In the genomic region with DNA sequence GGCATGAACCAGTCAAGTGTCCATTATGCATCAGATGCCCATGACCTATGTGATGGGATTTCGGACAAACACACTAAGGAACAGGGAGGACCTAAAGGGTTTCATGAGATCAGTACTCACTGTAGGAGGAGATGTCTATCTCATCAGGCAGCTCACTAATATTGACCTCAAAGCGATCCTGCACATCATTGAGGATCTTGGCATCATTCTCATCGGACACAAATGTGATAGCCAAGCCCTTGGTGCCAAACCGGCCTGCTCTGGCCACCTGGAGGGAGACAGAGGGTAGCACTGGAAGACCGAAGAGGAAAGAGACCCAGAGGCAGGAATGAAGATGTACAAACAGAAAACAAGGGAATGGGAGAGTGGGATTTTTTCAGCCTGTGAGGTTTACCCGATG, we compare ENCODE assay signal across 19 cellular contexts. TPM values are rescaled to one million over a fixed set of nuclear protein-coding genes. Genes with fewer than 3 reads are reported as not detected.
DNase-seq lines count a peak whose midpoint lies in the region; ATAC-seq, FAIRE-seq and TF ChIP-seq lines count a peak whose summit lies in the region.
"Had no signal": no experiment of that assay in that cellular context is flagged by ENCODE, and none has a peak within 500 bp of the region (broad histone marks: within the 10 kb centered on the region; RNA-seq: fewer than 3 reads in every experiment).

No MANE protein-coding gene starts in this region.

- dilution Hi-C loops in endothelial cell of umbilical vein (cut with MboI; ENCODE audit: extremely low pct_ligation_motif_present, low sequenced_read_pairs): no loop called here

- peaks cover 25% of the 10 kb centered on the region for H3K79me2 ChIP-seq in endothelial cell of umbilical vein (ENCODE audit: control insufficient read depth, insufficient read depth, low read length)

- BruUV-seq in Calu3 (replicated peaks; lab: Mats Ljungman, UMichigan) (TSS peak; percentile 1), endothelial cell of umbilical vein (replicated peaks; lab: Mats Ljungman, UMichigan) (TSS peak; percentile 8)

- TF ChIP-seq POLR2A in GM19193 (IDR thresholded peaks at IDR 0.05; ENCODE audit: extremely low read depth, insufficient read depth, insufficient read length) (peak; percentile 37), endothelial cell of umbilical vein (IDR thresholded peaks at IDR 0.05; ENCODE audit: low read depth, low read length) (no peak)

- H3K27me3 ChIP-seq in endothelial cell of umbilical vein (ENCODE audit: control insufficient read depth in 2 of 2, insufficient read depth in 2 of 2, low read length in 2 of 2): no peaks in the 10 kb centered on the region
- H3K27me3 ChIP-seq in CD4-positive, alpha-beta T cell (ENCODE audit: control insufficient read depth, insufficient read depth, low read length): no peaks in the 10 kb centered on the region
- H3K27me3 ChIP-seq: Peyer's patch had no signal

- H3K36me3 Mint-ChIP-seq in Calu3 (ENCODE audit: insufficient read depth, unreplicated experiment) (peaks cover 76% of the 10 kb centered on the region), WTC11 (peaks cover 60% of the 10 kb centered on the region)
- peaks cover 75% of the 10 kb centered on the region for H3K36me3 Mint-ChIP-seq in CD4-positive, alpha-beta T cell (ENCODE audit: low read depth)

- no peaks in the 10 kb centered on the region for H4K20me1 ChIP-seq in endothelial cell of umbilical vein (replicated peaks; ENCODE audit: control insufficient read depth, extremely low read depth, insufficient read depth, low read length)

- no peaks in the 10 kb centered on the region for H3K9me1 ChIP-seq in endothelial cell of umbilical vein (replicated peaks; ENCODE audit: control insufficient read depth, extremely low read depth, insufficient read depth, low read length)

- H3K9ac ChIP-seq in endothelial cell of umbilical vein (replicated peaks; ENCODE audit: extremely low read depth, insufficient read depth, low read length): no peak overlapping the region
- H3K9ac ChIP-seq: SK-N-SH had no signal

- H3K4me1 ChIP-seq in endothelial cell of umbilical vein (ENCODE audit: control insufficient read depth, extremely low read depth, insufficient read depth, low read length): peaks cover 17% of the 10 kb centered on the region
- H3K4me1 ChIP-seq: Peyer's patch had no signal

- no peak overlapping the region for H3K4me2 ChIP-seq in endothelial cell of umbilical vein (ENCODE audit: insufficient read depth, low read length)
- H3K4me2 ChIP-seq: SK-N-SH had no signal

- FAIRE-seq in endothelial cell of umbilical vein (lab: Jason Lieb, UNC): no peak
- FAIRE-seq: GM18507 had no signal

- H3K27ac ChIP-seq in endothelial cell of umbilical vein (ENCODE audit: insufficient read depth, low read depth, low read length): no peak overlapping the region
- H3K27ac ChIP-seq in CD4-positive, alpha-beta T cell (ENCODE audit: low read depth, low read length): no peak overlapping the region
- H3K27ac ChIP-seq: Peyer's patch had no signal

- DNase-seq in Calu3: no peak
- DNase-seq in WTC11 (ENCODE audit: low spot score): no peak
- no peak for DNase-seq in endothelial cell of umbilical vein (ENCODE audit: low read depth, low spot score)
- no peak for DNase-seq in left cardiac atrium
- no peak for DNase-seq in CD4-positive, alpha-beta T cell
- DNase-seq: ACHN; CD4-positive, CD25-positive, alpha-beta regulatory T cell; EL; NCI-H187 treated with DMSO at 0.1 percent for 48 hours; NCI-H2171 treated with DMSO at 0.1 percent for 48 hours; NCI-H82; Peyer's patch; Right ventricle myocardium superior; SK-N-SH had no signal

- peaks cover 37% of the 10 kb centered on the region for H3K4me1 Mint-ChIP-seq in Calu3 (ENCODE audit: low read depth, unreplicated experiment)
- peaks cover 42% of the 10 kb centered on the region for H3K4me1 Mint-ChIP-seq in WTC11
- peaks cover 2% of the 10 kb centered on the region for H3K4me1 Mint-ChIP-seq in CD4-positive, alpha-beta T cell (ENCODE audit: low read depth)

- no peak for ATAC-seq in WTC11
- ATAC-seq in left cardiac atrium: no peak
- no peak for ATAC-seq in HG03469 (IDR thresholded peaks at IDR 0.05; ENCODE audit: unreplicated experiment)
- ATAC-seq in CD4-positive, alpha-beta T cell (ENCODE audit: poor library complexity): no peak
- ATAC-seq in HG02759 (IDR thresholded peaks at IDR 0.05; ENCODE audit: unreplicated experiment): no peak

- H3K27ac Mint-ChIP-seq in Calu3 (ENCODE audit: unreplicated experiment): peak overlapping the region; percentile 22
- peak overlapping the region; percentile 64 for H3K27ac Mint-ChIP-seq in WTC11
- H3K27ac Mint-ChIP-seq in CD4-positive, alpha-beta T cell: no peak overlapping the region

- H3K36me3 ChIP-seq in endothelial cell of umbilical vein (ENCODE audit: control insufficient read depth in 2 of 2, extremely low read depth in 1 of 2, insufficient read depth in 2 of 2, low read length in 2 of 2): peaks cover 28 to 45% of the 10 kb centered on the region in 2 experiments

- H3K27me3 Mint-ChIP-seq in Calu3 (ENCODE audit: unreplicated experiment) (no peaks in the 10 kb centered on the region), WTC11 (ENCODE audit: low read depth) (no peaks in the 10 kb centered on the region)
- no peaks in the 10 kb centered on the region for H3K27me3 Mint-ChIP-seq in CD4-positive, alpha-beta T cell
- H3K27me3 Mint-ChIP-seq: CD4-positive, CD25-positive, alpha-beta regulatory T cell had no signal

- H3K4me3 ChIP-seq in endothelial cell of umbilical vein (replicated peaks in 1 of 3; ENCODE audit: insufficient read depth in 1 of 3, low read depth in 1 of 3, low read length in 3 of 3): no peak overlapping the region
- H3K4me3 ChIP-seq: Peyer's patch had no signal

- no peak overlapping the region for H3K4me3 Mint-ChIP-seq in Calu3 (ENCODE audit: low read depth, unreplicated experiment)
- no peak overlapping the region for H3K4me3 Mint-ChIP-seq in WTC11
- H3K4me3 Mint-ChIP-seq in CD4-positive, alpha-beta T cell: no peak overlapping the region

- CTCF ChIA-PET in Calu3 (lab: Charles Lee) (interaction anchor here (0.7 kb wide), 1 partner anchor 21 kb away, joined by 6 read pairs; no protein-coding TSS in a partner anchor), WTC11 (lab: Charles Lee) (interaction anchor here (1.2 to 1.3 kb wide), 2 partner anchors 38 to 43 kb away, joined by 3 read pairs; no protein-coding TSS in a partner anchor), endothelial cell of umbilical vein (lab: Charles Lee) (interaction anchor here (1.3 kb wide), 2 partner anchors 11 to 37 kb away, joined by 3 to 7 read pairs; a partner anchor contains a TSS)
- CTCF ChIA-PET in CD4-positive, alpha-beta T cell (lab: Charles Lee): no interaction called here

- no peaks in the 10 kb centered on the region for H3K9me3 ChIP-seq in endothelial cell of umbilical vein (replicated peaks; ENCODE audit: control insufficient read depth, insufficient read depth, low read length)
- no peaks in the 10 kb centered on the region for H3K9me3 ChIP-seq in CD4-positive, alpha-beta T cell (ENCODE audit: control insufficient read depth, low read length)
- H3K9me3 ChIP-seq: Peyer's patch, SK-N-SH had no signal

- intact Hi-C loops in Calu3 (cut with micrococcal nuclease; ENCODE audit: unreplicated experiment): no loop called here
- intact Hi-C loops in endothelial cell of umbilical vein (cut with micrococcal nuclease): no loop called here
- intact Hi-C loops in left cardiac atrium (cut with DNase I): no loop called here
- intact Hi-C loops in CD4-positive, alpha-beta T cell (cut with DNase I, micrococcal nuclease): no loop called here

- no peaks in the 10 kb centered on the region for H3K9me3 Mint-ChIP-seq in Calu3 (ENCODE audit: low read depth, unreplicated experiment)
- no peaks in the 10 kb centered on the region for H3K9me3 Mint-ChIP-seq in WTC11
- no peaks in the 10 kb centered on the region for H3K9me3 Mint-ChIP-seq in CD4-positive, alpha-beta T cell
- H3K9me3 Mint-ChIP-seq: CD4-positive, CD25-positive, alpha-beta regulatory T cell had no signal

- POLR2A ChIA-PET in WTC11 (lab: Charles Lee): no interaction called here
- POLR2A ChIA-PET in endothelial cell of umbilical vein (lab: Charles Lee): no interaction called here
- POLR2A ChIA-PET in CD4-positive, alpha-beta T cell (lab: Charles Lee): interaction anchor here (1.3 kb wide), 1 partner anchor 10 kb away, joined by 9 read pairs; a partner anchor contains a TSS

- TF ChIP-seq CTCF in Calu3 (IDR thresholded peaks at IDR 0.05; ENCODE audit: unreplicated experiment) (no peak), WTC11 (IDR thresholded peaks at IDR 0.05) (no peak), endothelial cell of umbilical vein (IDR thresholded peaks at IDR 0.05; ENCODE audit: extremely low read depth in 1 of 2, insufficient read depth in 1 of 2, low read depth in 1 of 2, low read length in 2 of 2) (no peak)
- TF ChIP-seq CTCF in CD4-positive, alpha-beta T cell (IDR thresholded peaks at IDR 0.05): no peak

- no peak overlapping the region for H2AFZ ChIP-seq in endothelial cell of umbilical vein (ENCODE audit: low read depth, low read length)

RNA-seq across cellular contexts. Expression of a gene that starts 1.9 kb away (rescaled TPM):
- not detected in 2 replicates for total RNA-seq in Calu3 (2022)
- total RNA-seq in WTC11 (2021): not detected in 3 replicates
- total RNA-seq in endothelial cell of umbilical vein: not detected in 2 replicates
- polyA plus RNA-seq in endothelial cell of umbilical vein: not detected in 2 replicates
- not detected in 2 replicates for polyA plus RNA-seq in endothelial cell of umbilical vein (2011; cell fraction: cytosol; rRNA removed)
- polyA plus RNA-seq in endothelial cell of umbilical vein (2011; cell fraction: nucleus; rRNA removed): not detected in 2 replicates
- not detected in 2 replicates for polyA plus RNA-seq in endothelial cell of umbilical vein (2012)
- not detected in 2 replicates for polyA minus RNA-seq in endothelial cell of umbilical vein
- polyA minus RNA-seq in endothelial cell of umbilical vein (2011; cell fraction: cytosol; rRNA and poly(A)+ RNA removed): not detected
- polyA minus RNA-seq in endothelial cell of umbilical vein (2011; cell fraction: nucleus; rRNA and poly(A)+ RNA removed): not detected in 2 replicates
- not detected for total RNA-seq in left cardiac atrium
- total RNA-seq in CD4-positive, alpha-beta T cell: not detected
- total RNA-seq: CD4-positive, CD25-positive, alpha-beta regulatory T cell; NCI-H460; Peyer's patch; Right ventricle myocardium superior had no signal
- polyA plus RNA-seq: CD4-positive, CD25-positive, alpha-beta regulatory T cell; SK-N-SH had no signal

RNA-seq across cellular contexts. Expression of a gene that starts 11.1 kb away (rescaled TPM):
- total RNA-seq in Calu3 (2022) (631 and 646 TPM in 2 replicates), WTC11 (2021) (704 to 738 TPM (median 712 TPM) in 3 replicates), endothelial cell of umbilical vein (453 and 481 TPM in 2 replicates), left cardiac atrium (100 to 1,000 TPM; 188 to 224 TPM)
- 722 and 766 TPM in 2 replicates for polyA plus RNA-seq in endothelial cell of umbilical vein
- polyA plus RNA-seq in endothelial cell of umbilical vein (2011; cell fraction: cytosol; rRNA removed): 462 and 465 TPM in 2 replicates
- polyA plus RNA-seq in endothelial cell of umbilical vein (2011; cell fraction: nucleus; rRNA removed): 1,430 and 1,543 TPM in 2 replicates
- 283 and 357 TPM in 2 replicates for polyA plus RNA-seq in endothelial cell of umbilical vein (2012)
- 941 and 1,099 TPM in 2 replicates for polyA minus RNA-seq in endothelial cell of umbilical vein
- 284 TPM for polyA minus RNA-seq in endothelial cell of umbilical vein (2011; cell fraction: cytosol; rRNA and poly(A)+ RNA removed)
- polyA minus RNA-seq in endothelial cell of umbilical vein (2011; cell fraction: nucleus; rRNA and poly(A)+ RNA removed): 394 and 502 TPM in 2 replicates
- total RNA-seq in CD4-positive, alpha-beta T cell: 100 to 1,000 TPM; 483 to 498 TPM

RNA-seq across cellular contexts. Expression of a gene that starts 15.7 kb away (rescaled TPM):
- total RNA-seq in Calu3 (2022) (1.0 and 1.5 TPM in 2 replicates), WTC11 (2021) (2.7 to 4.1 TPM (median 4.0 TPM) in 3 replicates), endothelial cell of umbilical vein (0.84 and 1.4 TPM in 2 replicates), left cardiac atrium (1 to 10 TPM; 1.9 to 2.7 TPM)
- polyA plus RNA-seq in endothelial cell of umbilical vein: 0.64 and 0.70 TPM in 2 replicates
- 0.63 and 0.66 TPM in 2 replicates for polyA plus RNA-seq in endothelial cell of umbilical vein (2011; cell fraction: cytosol; rRNA removed)
- polyA plus RNA-seq in endothelial cell of umbilical vein (2011; cell fraction: nucleus; rRNA removed): 2.7 and 4.2 TPM in 2 replicates
- 0.49 and 0.70 TPM in 2 replicates for polyA plus RNA-seq in endothelial cell of umbilical vein (2012)
- 0.15 and 3.6 TPM in 2 replicates for polyA minus RNA-seq in endothelial cell of umbilical vein
- polyA minus RNA-seq in endothelial cell of umbilical vein (2011; cell fraction: cytosol; rRNA and poly(A)+ RNA removed): not detected
- polyA minus RNA-seq in endothelial cell of umbilical vein (2011; cell fraction: nucleus; rRNA and poly(A)+ RNA removed): 1.1 and 1.5 TPM in 2 replicates
- 1 to 10 TPM; 2.6 to 3.3 TPM for total RNA-seq in CD4-positive, alpha-beta T cell
- total RNA-seq: Peyer's patch had no signal

RNA-seq across cellular contexts. Expression of a gene that starts 16.7 kb away (rescaled TPM):
- total RNA-seq in Calu3 (2022) (33.5 and 34.0 TPM in 2 replicates), WTC11 (2021) (14.9 to 19.5 TPM (median 17.1 TPM) in 3 replicates), endothelial cell of umbilical vein (14.6 and 15.5 TPM in 2 replicates), left cardiac atrium (10 to 100 TPM; 12.9 to 14.8 TPM)
- polyA plus RNA-seq in endothelial cell of umbilical vein: 9.9 and 14.2 TPM in 2 replicates
- polyA plus RNA-seq in endothelial cell of umbilical vein (2011; cell fraction: cytosol; rRNA removed): 7.1 and 11.2 TPM in 2 replicates
- polyA plus RNA-seq in endothelial cell of umbilical vein (2011; cell fraction: nucleus; rRNA removed): 8.1 and 8.5 TPM in 2 replicates
- polyA plus RNA-seq in endothelial cell of umbilical vein (2012): 8.4 and 10.2 TPM in 2 replicates
- 5.2 TPM in 2 replicates for polyA minus RNA-seq in endothelial cell of umbilical vein
- 13.5 TPM for polyA minus RNA-seq in endothelial cell of umbilical vein (2011; cell fraction: cytosol; rRNA and poly(A)+ RNA removed)
- 2.8 and 9.3 TPM in 2 replicates for polyA minus RNA-seq in endothelial cell of umbilical vein (2011; cell fraction: nucleus; rRNA and poly(A)+ RNA removed)
- total RNA-seq in CD4-positive, alpha-beta T cell: 1 to 10 TPM; 7.6 to 9.3 TPM

RNA-seq across cellular contexts. Expression of a gene that starts 32.7 kb away (rescaled TPM):
- total RNA-seq in Calu3 (2022) (59.3 and 64.3 TPM in 2 replicates), WTC11 (2021) (26.9 to 37.0 TPM (median 27.0 TPM) in 3 replicates), endothelial cell of umbilical vein (25.9 and 36.3 TPM in 2 replicates), left cardiac atrium (1 to 10 TPM; 2.1 to 2.2 TPM)
- polyA plus RNA-seq in endothelial cell of umbilical vein: 32.8 and 35.7 TPM in 2 replicates
- 23.2 and 24.5 TPM in 2 replicates for polyA plus RNA-seq in endothelial cell of umbilical vein (2011; cell fraction: cytosol; rRNA removed)
- 20.7 and 21.0 TPM in 2 replicates for polyA plus RNA-seq in endothelial cell of umbilical vein (2011; cell fraction: nucleus; rRNA removed)
- polyA plus RNA-seq in endothelial cell of umbilical vein (2012): 18.4 and 26.2 TPM in 2 replicates
- 36.5 and 43.9 TPM in 2 replicates for polyA minus RNA-seq in endothelial cell of umbilical vein
- polyA minus RNA-seq in endothelial cell of umbilical vein (2011; cell fraction: cytosol; rRNA and poly(A)+ RNA removed): 17.6 TPM
- polyA minus RNA-seq in endothelial cell of umbilical vein (2011; cell fraction: nucleus; rRNA and poly(A)+ RNA removed): 8.9 and 9.9 TPM in 2 replicates
- 10 to 100 TPM; 14.3 to 14.7 TPM for total RNA-seq in CD4-positive, alpha-beta T cell
